In genomic region chr6:2674857-2675256, GRCh38 we compare ENCODE assay signal across 25 cellular contexts.
"Had no signal": no experiment of that assay in that cellular context is flagged by ENCODE, and none has a peak within 500 bp of the region (broad histone marks: within the 10 kb centered on the region; RNA-seq: fewer than 3 reads in every experiment).

No MANE protein-coding gene starts in this region.

- H3K4me3 Mint-ChIP-seq: activated CD4-positive, alpha-beta memory T cell treated with anti-CD3 and anti-CD28 coated beads, Interleukin-2, amount 10 ng/mL, durations not matched to agents 7 days and 5 days; activated CD4-positive, alpha-beta T cell treated with anti-CD3 and anti-CD28 coated beads for 36 hours; activated naive CD4-positive, alpha-beta T cell treated with anti-CD3 and anti-CD28 coated beads for 36 hours; activated naive CD8-positive, alpha-beta T cell; activated T-helper 17 cell treated with anti-CD3 and anti-CD28 coated beads, Interleukin-2, amount 50 U/mL, for 72 hours; T-cell had no signal

- H3K27me3 ChIP-seq: brain microvascular endothelial cell, cardiac muscle cell had no signal

- H3K4me3 ChIP-seq: cardiac muscle cell, PC-9 had no signal

- H2AFZ ChIP-seq: PC-9 had no signal

- ATAC-seq: activated CD4-positive, alpha-beta T cell treated with anti-CD3 and anti-CD28 coated beads for 36 hours; activated T-helper 17 cell treated with anti-CD3 and anti-CD28 coated beads, Interleukin-2, amount 50 U/mL, for 72 hours; T-cell had no signal

- H3K9me3 Mint-ChIP-seq: activated CD4-positive, alpha-beta memory T cell treated with anti-CD3 and anti-CD28 coated beads, Interleukin-2, amount 10 ng/mL, durations not matched to agents 7 days and 5 days; activated naive CD4-positive, alpha-beta T cell treated with anti-CD3 and anti-CD28 coated beads for 36 hours; activated T-helper 17 cell treated with anti-CD3 and anti-CD28 coated beads, Interleukin-2, amount 50 U/mL, for 72 hours; T-cell had no signal

- H3K36me3 ChIP-seq: brain microvascular endothelial cell, cardiac muscle cell, WERI-Rb-1 had no signal

- H3K27ac Mint-ChIP-seq: activated CD4-positive, alpha-beta memory T cell treated with anti-CD3 and anti-CD28 coated beads, Interleukin-2, amount 10 ng/mL, durations not matched to agents 7 days and 5 days; activated CD4-positive, alpha-beta T cell treated with anti-CD3 and anti-CD28 coated beads for 36 hours; activated naive CD4-positive, alpha-beta T cell treated with anti-CD3 and anti-CD28 coated beads for 36 hours; activated naive CD8-positive, alpha-beta T cell; activated T-helper 17 cell treated with anti-CD3 and anti-CD28 coated beads, Interleukin-2, amount 50 U/mL, for 72 hours; T-cell had no signal

- H3K4me2 ChIP-seq: PC-9 had no signal

- H3K27me3 Mint-ChIP-seq: activated CD4-positive, alpha-beta memory T cell treated with anti-CD3 and anti-CD28 coated beads, Interleukin-2, amount 10 ng/mL, durations not matched to agents 7 days and 5 days; activated CD4-positive, alpha-beta T cell treated with anti-CD3 and anti-CD28 coated beads for 36 hours; activated naive CD8-positive, alpha-beta T cell; activated T-helper 17 cell treated with anti-CD3 and anti-CD28 coated beads, Interleukin-2, amount 50 U/mL, for 72 hours; T-cell had no signal

- DNase-seq: activated CD4-positive, alpha-beta memory T cell treated with anti-CD3 and anti-CD28 coated beads, Interleukin-2, amount 10 ng/mL, durations not matched to agents 7 days and 5 days; activated CD4-positive, alpha-beta T cell treated with anti-CD3 and anti-CD28 coated beads for 36 hours; activated CD4-positive, alpha-beta T cell treated with anti-CD3 and anti-CD28 coated beads, Interleukin-2, amount 50 U/mL, for 1 hour; activated gamma-delta T cell; activated naive CD4-positive, alpha-beta T cell treated with anti-CD3 and anti-CD28 coated beads for 36 hours; activated T-cell treated with anti-CD3 and anti-CD28 coated beads for 4 hours; activated T-cell treated with anti-CD3 and anti-CD28 coated beads, Interleukin-2, amount 50 U/mL, for 48 hours; brain microvascular endothelial cell; MM.1S; NCI-H1105; NCI-H1436; NCI-H1694 treated with DMSO at 0.1 percent for 48 hours; NCI-H2029 treated with DMSO at 0.1 percent for 48 hours; NCI-H510A treated with DMSO at 0.1 percent for 48 hours; NCI-H69; NK-92 treated with Interleukin-12 subunit alpha and Interleukin-12 subunit beta, amount 100 ng/mL, for 24 hours; PC-9; SIG-M5; T-cell; T-helper 2 cell; T1000; WERI-Rb-1 had no signal

- H3K27ac ChIP-seq: brain microvascular endothelial cell, cardiac muscle cell, PC-9, WERI-Rb-1 had no signal

- H3K4me1 Mint-ChIP-seq: activated CD4-positive, alpha-beta memory T cell treated with anti-CD3 and anti-CD28 coated beads, Interleukin-2, amount 10 ng/mL, durations not matched to agents 7 days and 5 days; activated CD4-positive, alpha-beta T cell treated with anti-CD3 and anti-CD28 coated beads for 36 hours; activated T-helper 17 cell treated with anti-CD3 and anti-CD28 coated beads, Interleukin-2, amount 50 U/mL, for 72 hours; T-cell had no signal

- H3K36me3 Mint-ChIP-seq: activated naive CD8-positive, alpha-beta T cell; T-cell had no signal
